Comparison of ENCODE assay signal across 8 cellular contexts in the genomic region with DNA sequence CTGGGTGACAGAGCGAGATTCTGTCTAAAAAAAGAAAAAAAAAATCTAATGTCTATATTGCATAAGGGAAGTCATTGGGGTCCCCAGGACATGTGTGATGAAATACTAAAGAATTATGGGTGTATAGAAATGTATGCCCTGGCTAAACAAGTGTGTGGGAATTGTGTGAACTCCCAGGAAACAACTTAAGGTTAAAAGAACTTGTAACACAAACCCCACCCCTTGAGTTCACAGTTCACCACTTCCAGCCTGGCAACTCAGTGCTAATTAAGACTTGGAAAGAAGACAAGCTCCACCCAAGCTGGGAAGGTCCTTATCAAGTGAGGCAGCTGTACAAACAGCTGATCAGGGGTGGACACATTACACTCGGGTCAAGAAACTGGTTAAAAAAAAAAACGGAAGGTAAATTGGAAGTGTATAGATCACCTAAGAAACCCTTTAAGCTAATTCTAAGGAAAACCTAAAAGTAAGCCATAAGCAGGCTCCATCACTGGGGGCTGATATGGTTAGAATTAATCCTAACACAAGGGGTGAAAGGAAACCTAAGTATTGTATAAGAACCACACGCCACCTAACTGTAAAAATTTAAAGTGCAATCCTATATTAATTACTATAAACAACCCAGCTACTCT. TPM values are rescaled to one million over a fixed set of nuclear protein-coding genes. Genes with fewer than 3 reads are reported as not detected.
A peak's percentile ranks its signal among the peaks of the same experiment; 100 is the strongest.
DNase-seq lines count a peak whose midpoint lies in the region; ATAC-seq, FAIRE-seq and TF ChIP-seq lines count a peak whose summit lies in the region.
"Had no signal": no experiment of that assay in that cellular context is flagged by ENCODE, and none has a peak within 500 bp of the region (broad histone marks: within the 10 kb centered on the region; RNA-seq: fewer than 3 reads in every experiment).

No MANE protein-coding gene starts in this region.

- H3K4me1 ChIP-seq in pancreas = peaks cover 20 to 29% (median 20%) of the 10 kb centered on the region in 3 donors

- H3K4me3 ChIP-seq in GM06990 (replicated peaks; ENCODE audit: low read depth, low read length) (no peak overlapping the region), bronchial epithelial cell (ENCODE audit: low read depth, low read length) (no peak overlapping the region), pancreas (peak overlapping the region in 1 of 4 donors; percentile 19)

- no peaks in the 10 kb centered on the region for H3K9me3 ChIP-seq in pancreas

- H3K36me3 ChIP-seq in GM06990 (ENCODE audit: control insufficient read depth, insufficient read depth, low read length) (no peaks in the 10 kb centered on the region), bronchial epithelial cell (ENCODE audit: control insufficient read depth, insufficient read depth, low read length) (no peaks in the 10 kb centered on the region), pancreas (no peaks in the 10 kb centered on the region)

- H3K27ac ChIP-seq in pancreas = peak overlapping the region in 2 of 4 donors; percentile 37 to 83

- intact Hi-C loops in pancreas (cut with DNase I) = no loop called here

- ATAC-seq in pancreas = peak; percentile 62 to 72 (median 70)

- DNase-seq in GM06990 (ENCODE audit: extremely low read depth, insufficient read length) (no peak), NCI-H2029 treated with DMSO at 0.1 percent for 48 hours (lab: John Stamatoyannopoulos, UW) (peak; percentile 46), bronchial epithelial cell (ENCODE audit: low read depth) (peak; percentile 81), pancreas (peak in 4 of 6 donors; percentile 47 to 82 (median 76)), mesothelial cell of epicardium (ENCODE audit: low spot score in 2 of 2, unreplicated experiment in 2 of 2) (no peak), epidermal melanocyte (ENCODE audit: insufficient read length, low spot score) (no peak)
- DNase-seq in activated naive CD4-positive, alpha-beta T cell (lab: John Stamatoyannopoulos, UW) = no peak

- H3K27me3 Mint-ChIP-seq in mesothelial cell of epicardium (ENCODE audit: low read depth) = peaks cover 21% of the 10 kb centered on the region

- H3K27ac Mint-ChIP-seq in mesothelial cell of epicardium = no peak overlapping the region
- H3K27ac Mint-ChIP-seq: stimulated activated naive CD8-positive, alpha-beta T cell treated with anti-CD3 and anti-CD28 coated beads, Interleukin-15, Interleukin-2, amounts not matched to agents 100 ng/mL and 50 ng/mL, for 24 hours had no signal

- no peaks in the 10 kb centered on the region for H3K36me3 Mint-ChIP-seq in mesothelial cell of epicardium

- 17 to 23% methylated on average over 4 of the region's 4 CpGs for WGBS in pancreas, 2 donors

- H3K4me3 Mint-ChIP-seq in mesothelial cell of epicardium = no peak overlapping the region
- H3K4me3 Mint-ChIP-seq: stimulated activated naive CD8-positive, alpha-beta T cell treated with anti-CD3 and anti-CD28 coated beads, Interleukin-15, Interleukin-2, amounts not matched to agents 100 ng/mL and 50 ng/mL, for 24 hours had no signal

- FAIRE-seq in bronchial epithelial cell (lab: Jason Lieb, UNC) (no peak), pancreas (lab: Jason Lieb, UNC) (no peak)

- peaks cover 31% of the 10 kb centered on the region for H3K4me1 Mint-ChIP-seq in mesothelial cell of epicardium

- H3K27me3 ChIP-seq in GM06990 (replicated peaks; ENCODE audit: control insufficient read depth, insufficient read depth, low read length) (no peaks in the 10 kb centered on the region), bronchial epithelial cell (ENCODE audit: control insufficient read depth, insufficient read depth, low read length) (no peaks in the 10 kb centered on the region), pancreas (no peaks in the 10 kb centered on the region)

- H3K9me3 Mint-ChIP-seq in mesothelial cell of epicardium = no peaks in the 10 kb centered on the region
- H3K9me3 Mint-ChIP-seq: stimulated activated naive CD8-positive, alpha-beta T cell treated with anti-CD3 and anti-CD28 coated beads, Interleukin-15, Interleukin-2, amounts not matched to agents 100 ng/mL and 50 ng/mL, for 24 hours had no signal

- TF ChIP-seq CTCF in GM06990 (IDR thresholded peaks at IDR 0.05; ENCODE audit: insufficient read depth, low read length, poor library complexity, severe bottlenecking) (peak; percentile 14), bronchial epithelial cell (IDR thresholded peaks at IDR 0.05; ENCODE audit: insufficient read depth, low read length, severe bottlenecking) (peak; percentile 24), pancreas (IDR thresholded peaks at IDR 0.05) (no peak), mesothelial cell of epicardium (IDR thresholded peaks at IDR 0.05; ENCODE audit: unreplicated experiment) (no peak)

RNA-seq across cellular contexts. Expression of a gene that starts 25.2 kb away (rescaled TPM):
- total RNA-seq in bronchial epithelial cell = 268 and 707 TPM in 2 replicates
- total RNA-seq in pancreas = 100 to 1,000 TPM in 2 of 6 donors, 10 to 100 TPM in 4; 63.7 to 374 (median 79.2) TPM
- polyA plus RNA-seq in pancreas = 100 to 1,000 TPM; 220 to 350 TPM
- 112 to 115 TPM (median 113 TPM) in 3 replicates for total RNA-seq in mesothelial cell of epicardium

Comparison
In these comparisons a context has a peak if more than half of its experiments do, and no peak if none do; other contexts are left out.
1. DNase-seq: peak in NCI-H2029 treated with DMSO at 0.1 percent for 48 hours (single experiment), bronchial epithelial cell (single experiment) and pancreas (4 of 6); none in GM06990 (single experiment), mesothelial cell of epicardium (0 of 2), activated naive CD4-positive, alpha-beta T cell (0 of 4) and epidermal melanocyte (single experiment).
2. CTCF ChIP-seq: peak in GM06990 (single experiment) and bronchial epithelial cell (single experiment); none in pancreas (0 of 4) and mesothelial cell of epicardium (single experiment).